Comparison of ENCODE assay signal across 1 cellular context in genomic region chr21:27505516-27505915, GRCh38.
A peak's percentile ranks its signal among the peaks of the same experiment; 100 is the strongest.
TF ChIP-seq lines count a peak whose summit lies in the region.

No MANE protein-coding gene starts in this region.

TF ChIP-seq in SK-N-SH, 30 proteins besides CTCF, POLR2A, EP300 and RAD21 (continued from another document):
- TF ChIP-seq PBX3 (IDR thresholded peaks at IDR 0.05) (peak; percentile 77), NFIC (IDR thresholded peaks at IDR 0.05; ENCODE audit: borderline replicate concordance) (peak; percentile 95), SIN3A (IDR thresholded peaks at IDR 0.05; ENCODE audit: borderline replicate concordance, low read depth, low read length) (no peak), JUND (IDR thresholded peaks at IDR 0.05) (peak; percentile 62), FOSL2 (IDR thresholded peaks at IDR 0.05; ENCODE audit: borderline replicate concordance, low read depth) (peak; percentile 36; the same call in 1 of the 2 replicates), POLR2AphosphoS5 (IDR thresholded peaks at IDR 0.05; ENCODE audit: low read depth, low read length) (peak; percentile 51; the same call in 1 of the 2 replicates), TCF12 (IDR thresholded peaks at IDR 0.05) (peak; percentile 94), FOXM1 (IDR thresholded peaks at IDR 0.05; ENCODE audit: low read depth) (peak; percentile 67; the same call in 1 of the 2 replicates), ZBTB33 (IDR thresholded peaks at IDR 0.05; ENCODE audit: borderline replicate concordance, low read depth) (no peak), TAF1 (IDR thresholded peaks at IDR 0.05; ENCODE audit: borderline replicate concordance, low read depth, low read length) (no peak), TEAD4 (IDR thresholded peaks at IDR 0.05; ENCODE audit: borderline replicate concordance, insufficient read depth) (peak; percentile 82), RFX5 (IDR thresholded peaks at IDR 0.05; ENCODE audit: low read length) (no peak), RXRA (IDR thresholded peaks at IDR 0.05; ENCODE audit: borderline replicate concordance, low read depth) (peak; percentile 71)
